16 cellular contexts compared by ENCODE assay signal in genomic region chr12:120822832-120823503, GRCh38.
DNase-seq lines count a peak whose midpoint lies in the region; ATAC-seq, FAIRE-seq and TF ChIP-seq lines count a peak whose summit lies in the region.
"Had no signal": no experiment of that assay in that cellular context is flagged by ENCODE, and none has a peak within 500 bp of the region (broad histone marks: within the 10 kb centered on the region; RNA-seq: fewer than 3 reads in every experiment).

No MANE protein-coding gene starts in this region.

- H3K4me1 ChIP-seq in GM12878 (ENCODE audit: control insufficient read depth, insufficient read depth, low read length) (peaks cover 13% of the 10 kb centered on the region), mesodermal cell (ENCODE audit: control insufficient read depth, insufficient read depth, low read length, poor library complexity, severe bottlenecking) (peaks cover 8% of the 10 kb centered on the region)

- H3K4me3 ChIP-seq in GM12878 (no peak overlapping the region), mesodermal cell (ENCODE audit: extremely low read depth, insufficient read depth, low read length, poor library complexity, severe bottlenecking) (no peak overlapping the region)

- SMC1A ChIA-PET in GM12878 (lab: Charles Lee; ENCODE audit: uncharacterized antibody, unreplicated experiment), result interaction anchor here (0.7 to 13.4 kb wide), 6 partner anchors 10 to 149 kb away, joined by 3 to 164 read pairs (median 4); no protein-coding TSS in a partner anchor

- no peak for TF ChIP-seq EP300 in GM12878 (IDR thresholded peaks at IDR 0.05; ENCODE audit: borderline replicate concordance in 1 of 2, control insufficient read depth in 1 of 2, low read depth in 2 of 2, low read length in 2 of 2)

- BruUV-seq in GM12878 (replicated peaks; lab: Mats Ljungman, UMichigan), result no TSS peak

- peak; percentile 45 for ATAC-seq in GM12878
- ATAC-seq in GM21786 (IDR thresholded peaks at IDR 0.05; ENCODE audit: unreplicated experiment), result no peak
- no peak for ATAC-seq in omental fat pad (ENCODE audit: low FRiP score)
- ATAC-seq: activated CD4-positive, CD25-positive, alpha-beta regulatory T cell treated with anti-CD3 and anti-CD28 coated beads, Interleukin-2, amount 50 U/mL, for 24 hours; left lobe of liver had no signal

- peak; percentile 31; the same call in 1 of the 2 replicates for TF ChIP-seq RAD21 in GM12878 (IDR thresholded peaks at IDR 0.05; ENCODE audit: insufficient read depth, low read depth, low read length)

- intact Hi-C loops in GM12878 (cut with micrococcal nuclease; ENCODE audit: unreplicated experiment), result no loop called here

- H3K9me3 ChIP-seq in GM12878 (replicated peaks; ENCODE audit: control insufficient read depth, insufficient read depth, low read length) (no peaks in the 10 kb centered on the region; the same call in 2 of the 3 replicates), mesodermal cell (ENCODE audit: control insufficient read depth, low read length) (no peaks in the 10 kb centered on the region)

- 0 out of 2 replicates have a peak overlapping the region, but pooled peaks have one; percentile 34 for H3K4me2 ChIP-seq in GM12878 (ENCODE audit: control insufficient read depth, insufficient read depth)

- H4K20me1 ChIP-seq in GM12878 (ENCODE audit: control insufficient read depth, insufficient read depth), result no peaks in the 10 kb centered on the region; the same call in none of the 2 replicates

- CTCF ChIA-PET in GM12878 (lab: Yijun Ruan, JAX), result interaction anchor here (1.2 kb wide), 1 partner anchor 9 kb away, joined by 4 read pairs; no protein-coding TSS in a partner anchor

- in situ Hi-C loops in GM12878 (cut with MboI), result no loop called here

- H3K9ac ChIP-seq in GM12878 (ENCODE audit: control insufficient read depth, insufficient read depth, low read length), result no peak overlapping the region

- no peaks in the 10 kb centered on the region for H3K27me3 ChIP-seq in GM12878 (replicated peaks in 1 of 2; ENCODE audit: control insufficient read depth in 2 of 2, insufficient read depth in 2 of 2, low read length in 1 of 2)
- H3K27me3 ChIP-seq: brain microvascular endothelial cell had no signal

- DNase-seq in GM18507 (ENCODE audit: extremely low spot score, insufficient read length, low read depth) (no peak), NCI-H1417 treated with DMSO at 0.1 percent for 48 hours (lab: John Stamatoyannopoulos, UW) (peak; percentile 35), GM12878 (ENCODE audit: low read depth, low spot score) (no peak), NCI-H526 (lab: John Stamatoyannopoulos, UW) (no peak), middle frontal gyrus (ENCODE audit: extremely low spot score, low spot score) (no peak), omental fat pad (ENCODE audit: low spot score) (no peak)
- DNase-seq: activated naive CD4-positive, alpha-beta T cell treated with anti-CD3 and anti-CD28 coated beads for 36 hours; brain microvascular endothelial cell; DMS153; NCI-H2081 treated with DMSO at 0.1 percent for 48 hours; SHP77; T-helper 2 cell had no signal

- H2AFZ ChIP-seq in GM12878 (ENCODE audit: control insufficient read depth, low read depth, low read length), result no peak overlapping the region

- TF ChIP-seq CTCF in GM12878 (IDR thresholded peaks at IDR 0.05 in 2 of 3, conservative IDR thresholded peaks at IDR 0.05 in 1 of 3; ENCODE audit: control insufficient read depth in 2 of 3, extremely low read depth in 1 of 3, insufficient read depth in 1 of 3, low read depth in 3 of 3, low read length in 3 of 3) (no peak), omental fat pad (IDR thresholded peaks at IDR 0.05) (no peak)

- H3K36me3 ChIP-seq in GM12878 (ENCODE audit: control insufficient read depth in 2 of 2, insufficient read depth in 2 of 2, low read length in 1 of 2), result no peaks in the 10 kb centered on the region
- H3K36me3 ChIP-seq in mesodermal cell (ENCODE audit: control insufficient read depth, insufficient read depth, low read length), result no peaks in the 10 kb centered on the region
- H3K36me3 ChIP-seq: brain microvascular endothelial cell had no signal

- H3K27ac ChIP-seq in GM12878 (ENCODE audit: control insufficient read depth, insufficient read depth) (peak overlapping the region; percentile 54), mesodermal cell (ENCODE audit: low read depth, low read length, severe bottlenecking) (peak overlapping the region; percentile 18)
- H3K27ac ChIP-seq: brain microvascular endothelial cell had no signal

- no peak for TF ChIP-seq POLR2A in GM12878 (IDR thresholded peaks at IDR 0.05; ENCODE audit: low read depth, low read length)

- POLR2A ChIA-PET in GM12878 (lab: Charles Lee), result interaction anchor here (0.6 kb wide), 1 partner anchor 826 kb away, joined by 3 read pairs; no protein-coding TSS in a partner anchor

- RAD21 ChIA-PET in GM12878 (lab: Charles Lee; ENCODE audit: unreplicated experiment), result interaction anchor here (0.6 to 1.0 kb wide), 2 partner anchors 25 to 68 kb away, joined by 3 to 4 read pairs; no protein-coding TSS in a partner anchor

- WGBS in GM12878 (ENCODE audit: insufficient coverage, insufficient replicate concordance, low lambda C conversion rate, missing lambda C conversion rate), result 70% methylated on average over 9 of the region's 9 CpGs
- WGBS in mesodermal cell (ENCODE audit: insufficient coverage in 2 of 2), 2 experiments, result 57 to 69% methylated on average over 3 of the region's 9 CpGs

- H3K79me2 ChIP-seq in GM12878 (ENCODE audit: control insufficient read depth, insufficient read depth, low read length), result peaks cover 53% of the 10 kb centered on the region

- peak; percentile 15 for FAIRE-seq in GM18507 (lab: Jason Lieb, UNC)
- FAIRE-seq in GM12878 (lab: Jason Lieb, UNC), result peak; percentile 66

TF ChIP-seq in GM12878, 131 proteins besides CTCF, POLR2A, EP300 and RAD21:
- no peak for TF ChIP-seq BCL11A (IDR thresholded peaks at IDR 0.05; ENCODE audit: low read depth, low read length)
